Comparison of ENCODE assay signal across 22 cellular contexts in genomic region chr16:22797551-22797950, GRCh38. TPM values are rescaled to one million over a fixed set of nuclear protein-coding genes. Genes with fewer than 3 reads are reported as not detected.
DNase-seq lines count a peak whose midpoint lies in the region; ATAC-seq and TF ChIP-seq lines count a peak whose summit lies in the region.
"Had no signal": no experiment of that assay in that cellular context is flagged by ENCODE, and none has a peak within 500 bp of the region (broad histone marks: within the 10 kb centered on the region; RNA-seq: fewer than 3 reads in every experiment).

No MANE protein-coding gene starts in this region.

- H3K4me3 ChIP-seq in mammary epithelial cell (replicated peaks in 1 of 3; ENCODE audit: insufficient read depth in 1 of 3, low read depth in 2 of 3, low read length in 3 of 3) (no peak overlapping the region), breast epithelium (no peak overlapping the region), RWPE2 (ENCODE audit: severe bottlenecking) (no peak overlapping the region), sigmoid colon (no peak overlapping the region)
- H3K4me3 ChIP-seq: A549, GM23248 had no signal

- dilution Hi-C loops in mammary epithelial cell (cut with HindIII; ENCODE audit: low sequenced_read_pairs), result no loop called here

- TF ChIP-seq CTCF in mammary epithelial cell (conservative IDR thresholded peaks at IDR 0.05 in 1 of 2, IDR thresholded peaks at IDR 0.05 in 1 of 2; ENCODE audit: extremely low read depth in 1 of 2, insufficient read depth in 1 of 2, low read depth in 1 of 2, low read length in 2 of 2) (no peak), breast epithelium (IDR thresholded peaks at IDR 0.05) (no peak), RWPE2 (IDR thresholded peaks at IDR 0.05; ENCODE audit: poor library complexity, severe bottlenecking) (no peak), sigmoid colon (IDR thresholded peaks at IDR 0.05) (no peak)

- DNase-seq in mammary epithelial cell (peak; percentile 58), breast epithelium (ENCODE audit: low spot score in 2 of 2) (no peak), RWPE2 (ENCODE audit: low spot score) (no peak), kidney tubule cell (ENCODE audit: low spot score) (peak; percentile 39), sigmoid colon (no peak)
- no peak for DNase-seq in central memory CD4-positive, alpha-beta T cell
- DNase-seq: C1 segment of cervical spinal cord; Calu3; CD4-positive, alpha-beta memory T cell; COR-L47; DMS53; DMS79 treated with DMSO at 0.1 percent for 48 hours; GF-D8; GM23248; H7; HCEC 1CT had no signal

- TF ChIP-seq POLR2A in breast epithelium (IDR thresholded peaks at IDR 0.05), result no peak
- TF ChIP-seq POLR2A in sigmoid colon (IDR thresholded peaks at IDR 0.05), result no peak

- no TSS peak for BruUV-seq in mammary epithelial cell (replicated peaks; lab: Mats Ljungman, UMichigan)

- H3K9ac ChIP-seq in mammary epithelial cell (ENCODE audit: insufficient read depth, low read length), result no peak overlapping the region
- H3K9ac ChIP-seq: GM23248 had no signal

- H3K27me3 ChIP-seq in mammary epithelial cell (ENCODE audit: insufficient read depth, low read length) (no peaks in the 10 kb centered on the region), breast epithelium (peaks cover 0 to 4% of the 10 kb centered on the region in 2 donors), RWPE2 (ENCODE audit: insufficient read depth, poor library complexity, severe bottlenecking) (peaks cover 6% of the 10 kb centered on the region), sigmoid colon (no peaks in the 10 kb centered on the region)

- H3K27ac ChIP-seq in mammary epithelial cell (ENCODE audit: insufficient read depth, low read depth, low read length), result no peak overlapping the region
- H3K27ac ChIP-seq in breast epithelium, result no peak overlapping the region
- peak overlapping the region; percentile 11 for H3K27ac ChIP-seq in RWPE2 (ENCODE audit: poor library complexity, severe bottlenecking)
- H3K27ac ChIP-seq in sigmoid colon, result no peak overlapping the region
- H3K27ac ChIP-seq: 22Rv1, A549, GM23248 had no signal

- peak; percentile 78; the same call in 2 of the 3 replicates for ATAC-seq in RWPE2 (ENCODE audit: low read depth)
- ATAC-seq in GM21367 (IDR thresholded peaks at IDR 0.05; ENCODE audit: unreplicated experiment), result no peak
- ATAC-seq: A549 had no signal

- TF ChIP-seq EP300 in sigmoid colon (IDR thresholded peaks at IDR 0.05), result no peak

- H2AFZ ChIP-seq in mammary epithelial cell (ENCODE audit: low read depth, low read length), result no peak overlapping the region
- H2AFZ ChIP-seq: GM23248 had no signal

- in situ Hi-C loops in mammary epithelial cell (cut with MboI; ENCODE audit: low sequenced_read_pairs in 2 of 2), result no loop called here

- H3K4me2 ChIP-seq in mammary epithelial cell (ENCODE audit: insufficient read depth, low read depth, low read length), result no peak overlapping the region
- H3K4me2 ChIP-seq: A549 had no signal

- intact Hi-C loops in mammary epithelial cell (cut with micrococcal nuclease) (no loop called here), breast epithelium (cut with DNase I; ENCODE audit: low total_unique reads) (no loop called here), sigmoid colon (cut with DNase I) (no loop called here)

- no peaks in the 10 kb centered on the region for H3K79me2 ChIP-seq in mammary epithelial cell (ENCODE audit: insufficient read depth, low read length)

- H3K4me1 ChIP-seq in mammary epithelial cell (ENCODE audit: insufficient read depth, low read length) (peaks cover 11% of the 10 kb centered on the region), breast epithelium (no peaks in the 10 kb centered on the region), RWPE2 (ENCODE audit: insufficient read depth, poor library complexity, severe bottlenecking) (no peaks in the 10 kb centered on the region), sigmoid colon (no peaks in the 10 kb centered on the region)
- H3K4me1 ChIP-seq: A549 had no signal

- CTCF ChIA-PET in mammary epithelial cell (lab: Charles Lee; ENCODE audit: low non-redundant PET), result no interaction called here

- H3K36me3 ChIP-seq in mammary epithelial cell (ENCODE audit: insufficient read depth, low read length) (no peaks in the 10 kb centered on the region), breast epithelium (no peaks in the 10 kb centered on the region), RWPE2 (ENCODE audit: low read depth) (no peaks in the 10 kb centered on the region), sigmoid colon (no peaks in the 10 kb centered on the region)

- H3K9me3 ChIP-seq in mammary epithelial cell (replicated peaks; ENCODE audit: insufficient read depth, low read length), result peaks cover 10% of the 10 kb centered on the region
- peaks cover 7 to 14% of the 10 kb centered on the region in 2 donors for H3K9me3 ChIP-seq in breast epithelium
- no peaks in the 10 kb centered on the region for H3K9me3 ChIP-seq in RWPE2 (ENCODE audit: severe bottlenecking)
- peaks cover 0 to 8% (median 1%) of the 10 kb centered on the region in 4 donors for H3K9me3 ChIP-seq in sigmoid colon

- no peaks in the 10 kb centered on the region for H4K20me1 ChIP-seq in mammary epithelial cell (ENCODE audit: insufficient read depth, low read length)

- 50% methylated on average over 2 of the region's 2 CpGs for WGBS in mammary epithelial cell (ENCODE audit: low coverage, missing lambda C conversion rate)
- WGBS in sigmoid colon, 2 donors, result 85 to 86% methylated on average over 2 of the region's 2 CpGs

RNA-seq across cellular contexts. Expression of gene HS3ST2, which starts 16.4 kb away (rescaled TPM):
- total RNA-seq in mammary epithelial cell, result 10 to 100 TPM; 10.8 to 46.1 TPM
- polyA plus RNA-seq in mammary epithelial cell, result 21.5 TPM
- 47.4 TPM for polyA minus RNA-seq in mammary epithelial cell
- 1 to 10 TPM in 2 of 3 donors, under 1 TPM in 1; 0.33 to 9.1 (median 7.3) TPM for total RNA-seq in breast epithelium
- 1 to 10 TPM in 1 of 4 donors, under 1 TPM in 3; 0.55 to 1.8 (median 0.83) TPM for total RNA-seq in sigmoid colon
- polyA plus RNA-seq in sigmoid colon, result under 1 TPM in 2 of 3 donors, not detected in 1; 0.20 to 0.46 TPM
- total RNA-seq: Calu3, Daoy, G401, GM23248 had no signal
- polyA plus RNA-seq: A549; BJ; CD4-positive, alpha-beta memory T cell; GM23248 had no signal

Comparison
In these comparisons a context has a peak if more than half of its experiments do, and no peak if none do; other contexts are left out.
1. DNase-seq: peak in mammary epithelial cell (single experiment) and kidney tubule cell (single experiment); none in breast epithelium (0 of 2), RWPE2 (single experiment), central memory CD4-positive, alpha-beta T cell (single experiment) and sigmoid colon (single experiment).